10 cellular contexts compared by ENCODE assay signal in genomic region chr5:112533315-112533867, GRCh38.
DNase-seq lines count a peak whose midpoint lies in the region; ATAC-seq and TF ChIP-seq lines count a peak whose summit lies in the region.
"Had no signal": no experiment of that assay in that cellular context is flagged by ENCODE, and none has a peak within 500 bp of the region (broad histone marks: within the 10 kb centered on the region; RNA-seq: fewer than 3 reads in every experiment).

No MANE protein-coding gene starts in this region.

- H3K36me3 Mint-ChIP-seq in natural killer cell treated with Interleukin-12 subunit alpha and Interleukin-12 subunit beta and Interleukin-15 and Interleukin-18, amount 100 ng/mL, for 72 hours: no peaks in the 10 kb centered on the region
- H3K36me3 Mint-ChIP-seq in T-helper 17 cell (ENCODE audit: low read depth): no peaks in the 10 kb centered on the region

- H3K4me3 Mint-ChIP-seq in natural killer cell treated with Interleukin-12 subunit alpha and Interleukin-12 subunit beta and Interleukin-15 and Interleukin-18, amount 100 ng/mL, for 72 hours: peak overlapping the region; percentile 17
- no peak overlapping the region for H3K4me3 Mint-ChIP-seq in T-helper 17 cell

- DNase-seq in adipocyte (ENCODE audit: low read depth) (no peak), T-helper 17 cell (no peak), dermis blood vessel endothelial cell (no peak), lower leg skin (ENCODE audit: low spot score in 2 of 2) (no peak)
- DNase-seq in natural killer cell treated with Interleukin-12 subunit alpha and Interleukin-12 subunit beta and Interleukin-15 and Interleukin-18, amount 100 ng/mL, for 72 hours (ENCODE audit: low spot score): no peak
- DNase-seq: GDM1, NCI-H774 had no signal

- TF ChIP-seq CTCF in lower leg skin (IDR thresholded peaks at IDR 0.05): no peak

- intact Hi-C loops in lower leg skin (cut with DNase I; ENCODE audit: low total_unique reads): no loop called here

- no peaks in the 10 kb centered on the region for H3K9me3 Mint-ChIP-seq in natural killer cell treated with Interleukin-12 subunit alpha and Interleukin-12 subunit beta and Interleukin-15 and Interleukin-18, amount 100 ng/mL, for 72 hours

- H3K9ac ChIP-seq in adipocyte (ENCODE audit: low read length): peak overlapping the region; percentile 53

- whole genome bisulfite sequencing in lower leg skin, 2 donors: 38 to 44% methylated on average over 2 of the region's 2 CpGs

- peaks cover 0 to 13% of the 10 kb centered on the region in 2 donors for H3K4me1 Mint-ChIP-seq in natural killer cell treated with Interleukin-12 subunit alpha and Interleukin-12 subunit beta and Interleukin-15 and Interleukin-18, amount 100 ng/mL, for 72 hours (ENCODE audit: low read depth in 2 of 2)
- H3K4me1 Mint-ChIP-seq in T-helper 17 cell: peaks cover 3% of the 10 kb centered on the region

- H3K27me3 Mint-ChIP-seq in natural killer cell treated with Interleukin-12 subunit alpha and Interleukin-12 subunit beta and Interleukin-15 and Interleukin-18, amount 100 ng/mL, for 72 hours: peaks cover 0 to 10% of the 10 kb centered on the region in 2 donors
- peaks cover 69% of the 10 kb centered on the region for H3K27me3 Mint-ChIP-seq in T-helper 17 cell

- H3K4me3 ChIP-seq in adipocyte (ENCODE audit: low read length) (no peak overlapping the region), lower leg skin (ENCODE audit: low read depth, poor library complexity, severe bottlenecking) (no peak overlapping the region)

- H3K9me3 ChIP-seq in adipocyte (ENCODE audit: control insufficient read depth, low read length) (no peaks in the 10 kb centered on the region), T-helper 17 cell (ENCODE audit: control insufficient read depth, low read length, poor library complexity, severe bottlenecking) (no peaks in the 10 kb centered on the region)

- ATAC-seq in GM18511 (IDR thresholded peaks at IDR 0.05; ENCODE audit: unreplicated experiment) (peak; percentile 57), HG02884 (IDR thresholded peaks at IDR 0.05; ENCODE audit: unreplicated experiment) (peak; percentile 41), GM19035 (IDR thresholded peaks at IDR 0.05; ENCODE audit: unreplicated experiment) (no peak), T-helper 17 cell (no peak)
- ATAC-seq in natural killer cell treated with Interleukin-12 subunit alpha and Interleukin-12 subunit beta and Interleukin-15 and Interleukin-18, amount 100 ng/mL, for 72 hours: peak; percentile 24 to 62

- H3K27me3 ChIP-seq in adipocyte (replicated peaks; ENCODE audit: control insufficient read depth, insufficient read depth, low read length): peaks cover under 1% of the 10 kb centered on the region

- no peak for TF ChIP-seq POLR2A in lower leg skin (IDR thresholded peaks at IDR 0.05)

- no peaks in the 10 kb centered on the region for H3K36me3 ChIP-seq in adipocyte (ENCODE audit: control insufficient read depth, insufficient read depth, low read length, severe bottlenecking)

- H3K27ac Mint-ChIP-seq in natural killer cell treated with Interleukin-12 subunit alpha and Interleukin-12 subunit beta and Interleukin-15 and Interleukin-18, amount 100 ng/mL, for 72 hours: no peak overlapping the region
- H3K27ac Mint-ChIP-seq in T-helper 17 cell: no peak overlapping the region

- peaks cover 18% of the 10 kb centered on the region for H3K4me1 ChIP-seq in adipocyte (ENCODE audit: control insufficient read depth, insufficient read depth, low read length)

Comparison
In these comparisons a context has a peak if more than half of its experiments do, and no peak if none do; other contexts are left out.
1. ATAC-seq: peak in GM18511 (single experiment), HG02884 (single experiment) and natural killer cell treated with Interleukin-12 subunit alpha and Interleukin-12 subunit beta and Interleukin-15 and Interleukin-18, amount 100 ng/mL, for 72 hours (2 of 2); none in GM19035 (single experiment) and T-helper 17 cell (single experiment).